In genomic region chr1:155135416-155136197, GRCh38 we compare ENCODE assay signal across 8 cellular contexts. TPM values are rescaled to one million over a fixed set of nuclear protein-coding genes. Genes with fewer than 3 reads are reported as not detected.
DNase-seq lines count a peak whose midpoint lies in the region; ATAC-seq, FAIRE-seq and TF ChIP-seq lines count a peak whose summit lies in the region.

Gene SLC50A1, plus strand, starts transcription at chr1:155135852. Its CDS starts 60 bp downstream, at chr1:155135912.

- TF ChIP-seq POLR2A in spleen (IDR thresholded peaks at IDR 0.05), result peak; percentile 62 to 74 (median 68)

- H3K4me1 ChIP-seq in spleen, result peaks cover 33 to 71% (median 48%) of the 10 kb centered on the region in 6 donors

- WGBS in spleen, 5 donors, result 0 to 1% (median 0%) methylated on average over 45 to 62 of the region's 62 CpGs

- CTCF ChIA-PET in WTC11 (lab: Charles Lee), result interaction anchor here (1.0 to 4.5 kb wide), 10 partner anchors 10 to 116 kb away, joined by 3 to 66 read pairs (median 8); partner anchors contain the start of gene KRTCAP2

- H3K36me3 ChIP-seq in bronchial epithelial cell (ENCODE audit: control insufficient read depth, insufficient read depth, low read length) (peaks cover 28% of the 10 kb centered on the region), spleen (peaks cover 0 to 33% (median 0%) of the 10 kb centered on the region in 6 donors)

- peak within 1 kb of the TSS; percentile 96 for H3K4me3 Mint-ChIP-seq in WTC11

- H3K36me3 Mint-ChIP-seq in WTC11, result peaks cover 24% of the 10 kb centered on the region

- ATAC-seq in GM19023 (IDR thresholded peaks at IDR 0.05; ENCODE audit: unreplicated experiment), result peak; percentile 73
- peak; percentile 77 for ATAC-seq in HG03280 (IDR thresholded peaks at IDR 0.05; ENCODE audit: unreplicated experiment)
- peak; percentile 87 for ATAC-seq in WTC11

- peaks cover 2% of the 10 kb centered on the region; the same call in 1 of the 2 replicates for H3K27me3 Mint-ChIP-seq in WTC11 (ENCODE audit: low read depth)

- POLR2A ChIA-PET in WTC11 (lab: Charles Lee), result interaction anchor here (0.6 to 1.1 kb wide), 6 partner anchors 11 to 1141 kb away, joined by 3 to 5 read pairs (median 4); no protein-coding TSS in a partner anchor

- no peaks in the 10 kb centered on the region for H3K27me3 ChIP-seq in bronchial epithelial cell (ENCODE audit: control insufficient read depth, insufficient read depth, low read length)
- H3K27me3 ChIP-seq in spleen (replicated peaks in 1 of 7), result no peaks in the 10 kb centered on the region

- H3K4me1 Mint-ChIP-seq in WTC11, result peaks cover 21% of the 10 kb centered on the region

- no peaks in the 10 kb centered on the region for H3K9me3 Mint-ChIP-seq in WTC11

- no peak for FAIRE-seq in bronchial epithelial cell (lab: Jason Lieb, UNC)

- intact Hi-C loops in spleen (cut with DNase I; ENCODE audit: low total_unique reads), result no loop called here

- H3K4me3 ChIP-seq in bronchial epithelial cell (ENCODE audit: low read depth, low read length), result peak within 1 kb of the TSS; percentile 84
- peak within 1 kb of the TSS; percentile 55 to 92 (median 70) for H3K4me3 ChIP-seq in spleen

- no peaks in the 10 kb centered on the region for H3K9me3 ChIP-seq in spleen

- H3K27ac Mint-ChIP-seq in WTC11, result peak within 1 kb of the TSS; percentile 96

- H3K27ac ChIP-seq in spleen, result peak within 1 kb of the TSS; percentile 94 to 98 (median 96)

- DNase-seq in AG08395 (ENCODE audit: low spot score) (peak; percentile 96), NCI-H345 (lab: John Stamatoyannopoulos, UW) (peak; percentile 100), WTC11 (ENCODE audit: low spot score) (peak; percentile 97), bronchial epithelial cell (ENCODE audit: low read depth) (peak; percentile 84), inferior parietal cortex (ENCODE audit: extremely low spot score) (peak; percentile 87), spleen (peak; percentile 99)

- no peak for TF ChIP-seq CTCF in WTC11 (IDR thresholded peaks at IDR 0.05)
- TF ChIP-seq CTCF in bronchial epithelial cell (IDR thresholded peaks at IDR 0.05; ENCODE audit: insufficient read depth, low read length, severe bottlenecking), result peak; percentile 16
- TF ChIP-seq CTCF in spleen (IDR thresholded peaks at IDR 0.05 in 8 of 11, conservative IDR thresholded peaks at IDR 0.05 in 3 of 11), result peak; percentile 40 to 83 (median 60)

TF ChIP-seq in WTC11, 78 proteins besides CTCF, POLR2A, EP300 and RAD21 (continues in another document):
- TF ChIP-seq ZNF317 (CRISPR knock-in tag; IDR thresholded peaks at IDR 0.05; ENCODE audit: borderline replicate concordance, low read depth) (no peak), RORB (CRISPR knock-in tag; IDR thresholded peaks at IDR 0.05) (no peak), CREB1 (CRISPR knock-in tag; IDR thresholded peaks at IDR 0.05) (no peak), SMAD3 (CRISPR knock-in tag; IDR thresholded peaks at IDR 0.05; ENCODE audit: borderline replicate concordance) (peak; percentile 58; the same call in 1 of the 2 replicates), JAZF1 (CRISPR knock-in tag; IDR thresholded peaks at IDR 0.05) (no peak), USF1 (CRISPR knock-in tag; IDR thresholded peaks at IDR 0.05) (no peak), ETV6 (CRISPR knock-in tag; IDR thresholded peaks at IDR 0.05) (peak; percentile 82), E2F4 (CRISPR knock-in tag; IDR thresholded peaks at IDR 0.05; ENCODE audit: borderline replicate concordance, low read depth) (no peak), ZNF671 (CRISPR knock-in tag; IDR thresholded peaks at IDR 0.05) (no peak), SOX15 (CRISPR knock-in tag; IDR thresholded peaks at IDR 0.05) (no peak), FOXP1 (CRISPR knock-in tag; IDR thresholded peaks at IDR 0.05; ENCODE audit: borderline replicate concordance) (peak; percentile 54; the same call in 1 of the 2 replicates), CBFB (CRISPR knock-in tag; IDR thresholded peaks at IDR 0.05; ENCODE audit: low read depth) (0 out of 2 replicates have a peak, but pooled peaks have one; percentile 64), NR2C2 (CRISPR knock-in tag; IDR thresholded peaks at IDR 0.05) (no peak), ZNF263 (CRISPR knock-in tag; IDR thresholded peaks at IDR 0.05; ENCODE audit: low read depth) (0 out of 2 replicates have a peak, but pooled peaks have one; percentile 20), ZBTB21 (CRISPR knock-in tag; IDR thresholded peaks at IDR 0.05; ENCODE audit: borderline replicate concordance) (0 out of 2 replicates have a peak, but pooled peaks have one; percentile 29), ATF6 (CRISPR knock-in tag; IDR thresholded peaks at IDR 0.05) (no peak), ZNF232 (CRISPR knock-in tag; IDR thresholded peaks at IDR 0.05) (peak; percentile 85; the same call in 1 of the 2 replicates), SMAD4 (CRISPR knock-in tag; IDR thresholded peaks at IDR 0.05) (no peak)
- TF ChIP-seq, protein P1, sequence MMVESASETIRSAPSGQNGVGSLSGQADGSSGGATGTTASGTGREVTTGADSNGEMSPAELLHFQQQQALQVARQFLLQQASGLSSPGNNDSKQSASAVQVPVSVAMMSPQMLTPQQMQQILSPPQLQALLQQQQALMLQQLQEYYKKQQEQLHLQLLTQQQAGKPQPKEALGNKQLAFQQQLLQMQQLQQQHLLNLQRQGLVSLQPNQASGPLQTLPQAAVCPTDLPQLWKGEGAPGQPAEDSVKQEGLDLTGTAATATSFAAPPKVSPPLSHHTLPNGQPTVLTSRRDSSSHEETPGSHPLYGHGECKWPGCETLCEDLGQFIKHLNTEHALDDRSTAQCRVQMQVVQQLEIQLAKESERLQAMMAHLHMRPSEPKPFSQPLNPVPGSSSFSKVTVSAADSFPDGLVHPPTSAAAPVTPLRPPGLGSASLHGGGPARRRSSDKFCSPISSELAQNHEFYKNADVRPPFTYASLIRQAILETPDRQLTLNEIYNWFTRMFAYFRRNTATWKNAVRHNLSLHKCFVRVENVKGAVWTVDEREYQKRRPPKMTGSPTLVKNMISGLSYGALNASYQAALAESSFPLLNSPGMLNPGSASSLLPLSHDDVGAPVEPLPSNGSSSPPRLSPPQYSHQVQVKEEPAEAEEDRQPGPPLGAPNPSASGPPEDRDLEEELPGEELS (CRISPR knock-in tag; IDR thresholded peaks at IDR 0.05), result no peak
- TF ChIP-seq, protein P2, sequence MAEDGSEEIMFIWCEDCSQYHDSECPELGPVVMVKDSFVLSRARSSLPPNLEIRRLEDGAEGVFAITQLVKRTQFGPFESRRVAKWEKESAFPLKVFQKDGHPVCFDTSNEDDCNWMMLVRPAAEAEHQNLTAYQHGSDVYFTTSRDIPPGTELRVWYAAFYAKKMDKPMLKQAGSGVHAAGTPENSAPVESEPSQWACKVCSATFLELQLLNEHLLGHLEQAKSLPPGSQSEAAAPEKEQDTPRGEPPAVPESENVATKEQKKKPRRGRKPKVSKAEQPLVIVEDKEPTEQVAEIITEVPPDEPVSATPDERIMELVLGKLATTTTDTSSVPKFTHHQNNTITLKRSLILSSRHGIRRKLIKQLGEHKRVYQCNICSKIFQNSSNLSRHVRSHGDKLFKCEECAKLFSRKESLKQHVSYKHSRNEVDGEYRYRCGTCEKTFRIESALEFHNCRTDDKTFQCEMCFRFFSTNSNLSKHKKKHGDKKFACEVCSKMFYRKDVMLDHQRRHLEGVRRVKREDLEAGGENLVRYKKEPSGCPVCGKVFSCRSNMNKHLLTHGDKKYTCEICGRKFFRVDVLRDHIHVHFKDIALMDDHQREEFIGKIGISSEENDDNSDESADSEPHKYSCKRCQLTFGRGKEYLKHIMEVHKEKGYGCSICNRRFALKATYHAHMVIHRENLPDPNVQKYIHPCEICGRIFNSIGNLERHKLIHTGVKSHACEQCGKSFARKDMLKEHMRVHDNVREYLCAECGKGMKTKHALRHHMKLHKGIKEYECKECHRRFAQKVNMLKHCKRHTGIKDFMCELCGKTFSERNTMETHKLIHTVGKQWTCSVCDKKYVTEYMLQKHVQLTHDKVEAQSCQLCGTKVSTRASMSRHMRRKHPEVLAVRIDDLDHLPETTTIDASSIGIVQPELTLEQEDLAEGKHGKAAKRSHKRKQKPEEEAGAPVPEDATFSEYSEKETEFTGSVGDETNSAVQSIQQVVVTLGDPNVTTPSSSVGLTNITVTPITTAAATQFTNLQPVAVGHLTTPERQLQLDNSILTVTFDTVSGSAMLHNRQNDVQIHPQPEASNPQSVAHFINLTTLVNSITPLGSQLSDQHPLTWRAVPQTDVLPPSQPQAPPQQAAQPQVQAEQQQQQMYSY (CRISPR knock-in tag; IDR thresholded peaks at IDR 0.05), result peak; percentile 80

RNA-seq across cellular contexts. Expression of gene SLC50A1, which starts in this region (rescaled TPM):
- total RNA-seq in WTC11 (2021) (39.0 to 47.8 TPM (median 46.0 TPM) in 3 replicates), bronchial epithelial cell (149 and 161 TPM in 2 replicates), spleen (10 to 100 TPM; 28.4 to 41.4 (median 38.2) TPM)
- 10 to 100 TPM; 60.1 to 73.8 (median 72.5) TPM for polyA plus RNA-seq in spleen

Comparison
In these comparisons a context has a peak if more than half of its experiments do, and no peak if none do; other contexts are left out.
1. Peak in every context shown above with its lines: DNase-seq, ATAC-seq, H3K4me3 ChIP-seq and H3K27ac ChIP-seq.